In genomic region chr5:66551338-66551737, GRCh38 we compare ENCODE assay signal across 22 cellular contexts.
"Had no signal": no experiment of that assay in that cellular context is flagged by ENCODE, and none has a peak within 500 bp of the region (broad histone marks: within the 10 kb centered on the region; RNA-seq: fewer than 3 reads in every experiment).

No MANE protein-coding gene starts in this region.

- H3K27me3 ChIP-seq: colonic mucosa, esophagus squamous epithelium, gastrocnemius medialis, heart right ventricle had no signal

- ATAC-seq: effector memory CD8-positive, alpha-beta T cell; gastrocnemius medialis; heart right ventricle; left colon; left lobe of liver; left ventricle myocardium superior; lower lobe of right lung; mucosa of descending colon had no signal

- H3K36me3 Mint-ChIP-seq: mesothelial cell of epicardium had no signal

- H3K27ac Mint-ChIP-seq: dendritic cell treated with granulocyte-macrophage colony-stimulating factor and Interleukin-4, amounts not matched to agents 40 ng/mL and 50 ng/mL, for 4 days; effector memory CD8-positive, alpha-beta T cell; endodermal cell; mesothelial cell of epicardium had no signal

- H3K36me3 ChIP-seq: colonic mucosa, esophagus squamous epithelium, gastrocnemius medialis, heart right ventricle, lower lobe of right lung had no signal

- H3K4me1 ChIP-seq: colonic mucosa, gastrocnemius medialis, heart right ventricle had no signal

- H3K27me3 Mint-ChIP-seq: dendritic cell treated with granulocyte-macrophage colony-stimulating factor and Interleukin-4, amounts not matched to agents 40 ng/mL and 50 ng/mL, for 4 days had no signal

- DNase-seq: cerebellar nuclear complex; colonic mucosa; cortex of kidney; effector CD8-positive, alpha-beta T cell; effector memory CD8-positive, alpha-beta T cell; endodermal cell; esophagus squamous epithelium; foreskin melanocyte; gastrocnemius medialis; glutamatergic neuron; head of caudate nucleus; heart right ventricle; hippocampal formation; left colon; left ventricle myocardium superior; lower lobe of right lung; mucosa of descending colon; naive B cell had no signal

- H3K27ac ChIP-seq: colonic mucosa, epithelial cell of prostate, esophagus squamous epithelium, gastrocnemius medialis, heart right ventricle, lower lobe of right lung had no signal

- H3K9me3 ChIP-seq: colonic mucosa, esophagus squamous epithelium, lower lobe of right lung had no signal

- H3K4me3 Mint-ChIP-seq: dendritic cell treated with granulocyte-macrophage colony-stimulating factor and Interleukin-4, amounts not matched to agents 40 ng/mL and 50 ng/mL, for 4 days; effector memory CD8-positive, alpha-beta T cell; endodermal cell; mesothelial cell of epicardium; naive B cell had no signal
